1 cellular context compared by ENCODE assay signal in the genomic region with DNA sequence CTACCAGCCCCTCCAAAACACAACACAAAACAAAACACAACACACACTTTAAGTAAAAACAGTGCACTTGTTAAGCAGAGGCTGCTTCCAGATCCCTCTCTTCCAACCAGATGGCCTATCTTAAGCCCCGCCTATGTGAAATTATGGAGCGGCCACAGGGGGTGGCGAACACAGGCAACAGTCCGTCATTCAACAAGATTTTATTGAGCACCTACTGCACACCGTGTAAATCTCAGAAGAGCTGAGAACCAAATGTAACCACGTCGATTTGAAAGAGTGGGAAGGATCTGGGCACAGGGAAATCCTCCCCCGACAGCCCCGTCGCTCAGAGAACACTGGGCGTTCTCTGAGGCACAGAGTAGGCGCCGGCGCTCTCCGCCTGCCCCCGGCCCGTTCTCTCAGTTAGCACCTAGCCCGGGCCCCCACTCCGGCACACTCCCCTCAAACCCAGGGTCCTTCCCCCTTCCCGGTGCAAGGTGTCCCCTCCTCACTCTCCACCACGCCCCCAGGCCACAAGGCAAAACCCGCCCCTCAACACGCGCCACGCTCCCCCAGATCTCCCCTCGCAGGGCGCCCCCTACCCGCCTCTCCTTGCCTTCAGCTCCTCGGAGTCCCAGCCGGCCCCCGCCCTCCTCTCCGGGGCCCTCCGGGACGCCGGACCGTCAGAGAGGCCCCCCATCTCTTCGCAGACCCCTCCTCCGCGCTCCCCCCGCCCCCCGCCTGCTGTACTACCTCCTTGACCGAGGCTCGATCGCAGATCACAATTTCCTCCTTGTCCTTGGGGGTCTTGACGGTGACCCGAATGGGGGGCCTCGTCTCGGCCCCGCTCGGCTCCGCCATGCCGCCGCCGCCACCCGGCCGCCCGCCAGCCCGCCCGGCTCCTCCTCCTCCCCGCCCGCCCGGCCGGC.
A peak's percentile ranks its signal among the peaks of the same experiment; 100 is the strongest.
TF ChIP-seq lines count a peak whose summit lies in the region.

No MANE protein-coding gene starts in this region.

TF ChIP-seq in GM23338, 12 proteins besides CTCF, POLR2A, EP300 and RAD21:
- TF ChIP-seq, protein P1, sequence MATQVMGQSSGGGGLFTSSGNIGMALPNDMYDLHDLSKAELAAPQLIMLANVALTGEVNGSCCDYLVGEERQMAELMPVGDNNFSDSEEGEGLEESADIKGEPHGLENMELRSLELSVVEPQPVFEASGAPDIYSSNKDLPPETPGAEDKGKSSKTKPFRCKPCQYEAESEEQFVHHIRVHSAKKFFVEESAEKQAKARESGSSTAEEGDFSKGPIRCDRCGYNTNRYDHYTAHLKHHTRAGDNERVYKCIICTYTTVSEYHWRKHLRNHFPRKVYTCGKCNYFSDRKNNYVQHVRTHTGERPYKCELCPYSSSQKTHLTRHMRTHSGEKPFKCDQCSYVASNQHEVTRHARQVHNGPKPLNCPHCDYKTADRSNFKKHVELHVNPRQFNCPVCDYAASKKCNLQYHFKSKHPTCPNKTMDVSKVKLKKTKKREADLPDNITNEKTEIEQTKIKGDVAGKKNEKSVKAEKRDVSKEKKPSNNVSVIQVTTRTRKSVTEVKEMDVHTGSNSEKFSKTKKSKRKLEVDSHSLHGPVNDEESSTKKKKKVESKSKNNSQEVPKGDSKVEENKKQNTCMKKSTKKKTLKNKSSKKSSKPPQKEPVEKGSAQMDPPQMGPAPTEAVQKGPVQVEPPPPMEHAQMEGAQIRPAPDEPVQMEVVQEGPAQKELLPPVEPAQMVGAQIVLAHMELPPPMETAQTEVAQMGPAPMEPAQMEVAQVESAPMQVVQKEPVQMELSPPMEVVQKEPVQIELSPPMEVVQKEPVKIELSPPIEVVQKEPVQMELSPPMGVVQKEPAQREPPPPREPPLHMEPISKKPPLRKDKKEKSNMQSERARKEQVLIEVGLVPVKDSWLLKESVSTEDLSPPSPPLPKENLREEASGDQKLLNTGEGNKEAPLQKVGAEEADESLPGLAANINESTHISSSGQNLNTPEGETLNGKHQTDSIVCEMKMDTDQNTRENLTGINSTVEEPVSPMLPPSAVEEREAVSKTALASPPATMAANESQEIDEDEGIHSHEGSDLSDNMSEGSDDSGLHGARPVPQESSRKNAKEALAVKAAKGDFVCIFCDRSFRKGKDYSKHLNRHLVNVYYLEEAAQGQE (IDR thresholded peaks at IDR 0.05; ENCODE audit: unreplicated experiment): no peak
- TF ChIP-seq CREB1 (CRISPR knock-in tag; IDR thresholded peaks at IDR 0.05; ENCODE audit: low read depth): 0 out of 2 replicates have a peak, but pooled peaks have one; percentile 35
- no peak for TF ChIP-seq STAT1 (IDR thresholded peaks at IDR 0.05; ENCODE audit: unreplicated experiment)
- TF ChIP-seq, protein P2, sequence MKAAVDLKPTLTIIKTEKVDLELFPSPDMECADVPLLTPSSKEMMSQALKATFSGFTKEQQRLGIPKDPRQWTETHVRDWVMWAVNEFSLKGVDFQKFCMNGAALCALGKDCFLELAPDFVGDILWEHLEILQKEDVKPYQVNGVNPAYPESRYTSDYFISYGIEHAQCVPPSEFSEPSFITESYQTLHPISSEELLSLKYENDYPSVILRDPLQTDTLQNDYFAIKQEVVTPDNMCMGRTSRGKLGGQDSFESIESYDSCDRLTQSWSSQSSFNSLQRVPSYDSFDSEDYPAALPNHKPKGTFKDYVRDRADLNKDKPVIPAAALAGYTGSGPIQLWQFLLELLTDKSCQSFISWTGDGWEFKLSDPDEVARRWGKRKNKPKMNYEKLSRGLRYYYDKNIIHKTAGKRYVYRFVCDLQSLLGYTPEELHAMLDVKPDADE (IDR thresholded peaks at IDR 0.05): no peak
